1 cellular context compared by ENCODE assay signal in the genomic region with DNA sequence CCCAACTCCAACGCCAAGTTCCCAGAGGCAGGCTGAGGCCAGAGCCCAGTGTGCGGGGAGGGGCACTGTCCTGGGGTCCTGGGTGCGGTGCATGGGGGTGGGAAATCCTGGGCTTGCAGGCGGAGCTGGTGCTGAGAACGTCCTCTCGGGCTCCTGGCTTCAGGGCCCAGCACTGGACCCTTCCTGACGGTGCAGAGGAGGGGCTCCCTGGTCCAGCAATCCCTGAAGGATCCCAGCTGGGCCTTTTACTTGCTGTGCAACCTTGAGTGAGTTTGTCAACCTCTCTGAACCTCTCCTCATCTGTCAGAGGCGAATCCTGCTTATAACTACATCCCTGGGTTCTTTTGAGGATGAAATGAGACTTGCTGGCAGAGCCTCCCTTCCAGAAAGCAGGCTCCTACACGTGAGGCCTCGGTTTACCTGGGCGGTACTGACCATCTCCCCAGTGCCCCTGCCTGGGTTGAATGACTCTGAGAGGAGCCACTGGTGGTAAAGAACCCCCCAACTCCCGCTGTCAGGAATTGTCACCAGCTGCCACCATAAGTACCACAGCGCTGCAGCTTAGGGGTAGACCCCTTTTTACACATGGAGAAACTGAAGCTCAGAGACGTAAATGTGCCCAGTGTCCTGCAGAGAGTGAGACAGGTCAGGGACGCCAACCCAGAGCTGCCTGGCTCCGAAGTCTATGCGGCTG.
TF ChIP-seq lines count a peak whose summit lies in the region.

No MANE protein-coding gene starts in this region.

TF ChIP-seq in IMR-90, 13 proteins besides CTCF, POLR2A, EP300 and RAD21:
- TF ChIP-seq MAZ (IDR thresholded peaks at IDR 0.05; ENCODE audit: borderline replicate concordance, low read depth, low read length) (no peak), NFE2L2 (IDR thresholded peaks at IDR 0.05; ENCODE audit: low read depth, low read length) (no peak), RFX5 (IDR thresholded peaks at IDR 0.05; ENCODE audit: low read depth, low read length) (no peak), SMC3 (IDR thresholded peaks at IDR 0.05; ENCODE audit: low read depth, low read length) (no peak)
- TF ChIP-seq, protein P1, sequence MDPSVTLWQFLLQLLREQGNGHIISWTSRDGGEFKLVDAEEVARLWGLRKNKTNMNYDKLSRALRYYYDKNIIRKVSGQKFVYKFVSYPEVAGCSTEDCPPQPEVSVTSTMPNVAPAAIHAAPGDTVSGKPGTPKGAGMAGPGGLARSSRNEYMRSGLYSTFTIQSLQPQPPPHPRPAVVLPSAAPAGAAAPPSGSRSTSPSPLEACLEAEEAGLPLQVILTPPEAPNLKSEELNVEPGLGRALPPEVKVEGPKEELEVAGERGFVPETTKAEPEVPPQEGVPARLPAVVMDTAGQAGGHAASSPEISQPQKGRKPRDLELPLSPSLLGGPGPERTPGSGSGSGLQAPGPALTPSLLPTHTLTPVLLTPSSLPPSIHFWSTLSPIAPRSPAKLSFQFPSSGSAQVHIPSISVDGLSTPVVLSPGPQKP (IDR thresholded peaks at IDR 0.05; ENCODE audit: borderline replicate concordance, low read depth, low read length): no peak
